In the genomic region with DNA sequence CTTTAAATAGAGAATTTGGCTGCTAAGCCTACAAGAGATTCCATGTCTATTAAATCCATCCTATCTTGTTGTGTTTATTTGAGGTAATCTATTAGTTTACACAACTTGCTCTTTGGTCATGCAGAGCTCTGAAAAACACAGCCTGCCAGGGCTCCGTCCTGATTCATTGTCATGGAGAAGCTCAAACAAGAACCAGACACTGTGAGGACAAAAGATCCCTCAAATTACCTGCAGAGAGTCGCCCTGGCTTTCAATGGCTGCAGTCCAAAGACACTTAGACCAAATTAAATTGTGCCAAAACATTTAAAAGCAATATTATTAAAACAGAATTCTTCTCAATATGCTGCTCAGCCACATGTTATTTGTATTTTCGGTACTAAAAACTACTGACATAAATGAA, we compare ENCODE assay signal across 16 cellular contexts.
DNase-seq lines count a peak whose midpoint lies in the region; ATAC-seq, FAIRE-seq and TF ChIP-seq lines count a peak whose summit lies in the region.
"Had no signal": no experiment of that assay in that cellular context is flagged by ENCODE, and none has a peak within 500 bp of the region (broad histone marks: within the 10 kb centered on the region; RNA-seq: fewer than 3 reads in every experiment).

No MANE protein-coding gene starts in this region.

- H3K79me2 ChIP-seq in H1 (ENCODE audit: control insufficient read depth in 1 of 2, insufficient read depth in 2 of 2, low read length in 2 of 2) (no peaks in the 10 kb centered on the region), HepG2 (ENCODE audit: insufficient read depth, low read length) (no peaks in the 10 kb centered on the region)

- TF ChIP-seq EP300 in H1 (IDR thresholded peaks at IDR 0.05; ENCODE audit: borderline replicate concordance in 1 of 2, low read depth in 2 of 2, low read length in 2 of 2) = peak in 1 of 2 experiments; percentile 47; a peak in 1 of 3 replicates
- TF ChIP-seq EP300 in HepG2 (IDR thresholded peaks at IDR 0.05; ENCODE audit: low read depth in 2 of 2, low read length in 2 of 2) = no peak
- no peak for TF ChIP-seq EP300 in HepG2 (CRISPR knock-in tag; IDR thresholded peaks at IDR 0.05; ENCODE audit: borderline replicate concordance)

- no peaks in the 10 kb centered on the region for H4K20me1 ChIP-seq in H1 (replicated peaks in 1 of 2; ENCODE audit: control insufficient read depth in 1 of 2, insufficient read depth in 2 of 2, low read length in 2 of 2)
- no peaks in the 10 kb centered on the region for H4K20me1 ChIP-seq in HepG2 (ENCODE audit: insufficient read depth, low read length)

- H2BK12ac ChIP-seq in H1 (ENCODE audit: low read depth, low read length) = no peak overlapping the region

- 6% methylated on average over 3 of the region's 3 CpGs; no CpG with 5 or more reads in 1 of the 2 experiments for WGBS in H1 (ENCODE audit: extremely low coverage in 1 of 2, insufficient coverage in 1 of 2, insufficient read length in 1 of 2, insufficient replicate concordance in 2 of 2, low coverage in 1 of 2, low lambda C conversion rate in 2 of 2, missing lambda C conversion rate in 1 of 2), 2 experiments
- 0% methylated on average over 3 of the region's 3 CpGs for WGBS in HepG2 (ENCODE audit: low lambda C conversion rate)

- H3K56ac ChIP-seq in H1 (replicated peaks; ENCODE audit: insufficient read length, low read depth, low read length) = no peak overlapping the region

- in situ Hi-C loops in HepG2 (cut with HindIII; ENCODE audit: extremely low pct_ligation_motif_present, low pct_unique_long_range_greater_than_20kb) = no loop called here

- no peak overlapping the region for H4K5ac ChIP-seq in H1 (ENCODE audit: insufficient read length, low read depth, low read length)

- H3K9me3 Mint-ChIP-seq in HFFc6 = no peaks in the 10 kb centered on the region
- H3K9me3 Mint-ChIP-seq: activated CD4-positive, alpha-beta T cell treated with anti-CD3 and anti-CD28 coated beads, Interleukin-2, amount 10 ng/mL, durations not matched to agents 24 days and 14 days; memory B cell had no signal

- CTCF ChIA-PET in H1 (lab: Charles Lee; ENCODE audit: partially characterized antibody) = no interaction called here
- CTCF ChIA-PET in HepG2 (lab: Yijun Ruan, JAX; ENCODE audit: low intra/inter-chr PET ratio, low total read pairs) = no interaction called here

- H3K4me3 ChIP-seq in H1 (ENCODE audit: extremely low read depth in 1 of 4, insufficient read depth in 2 of 4, low read depth in 3 of 4, low read length in 4 of 4) = peak overlapping the region in 1 of 4 experiments; percentile 37; a peak in 1 of 8 replicates
- no peak overlapping the region for H3K4me3 ChIP-seq in HepG2 (replicated peaks in 1 of 3; ENCODE audit: insufficient read depth in 1 of 3, low read depth in 2 of 3, low read length in 3 of 3)

- H2AFZ ChIP-seq in H1 (ENCODE audit: low read length) (no peak overlapping the region), HepG2 (ENCODE audit: low read length) (no peak overlapping the region)

- H3K9ac ChIP-seq in H1 (replicated peaks in 1 of 4; ENCODE audit: extremely low read depth in 1 of 4, low read depth in 3 of 4, low read length in 3 of 4) (no peak overlapping the region), HepG2 (ENCODE audit: insufficient read depth, low read depth, low read length) (no peak overlapping the region)

- H3K4ac ChIP-seq in H1 (replicated peaks; ENCODE audit: insufficient read length, low read depth, low read length) = no peak overlapping the region

- FAIRE-seq in H1 (lab: Jason Lieb, UNC) (peak; percentile 97), HepG2 (lab: Jason Lieb, UNC) (no peak), D721Med (lab: Jason Lieb, UNC) (no peak)

- H3K27me3 ChIP-seq in H1 (replicated peaks in 1 of 4; ENCODE audit: control insufficient read depth in 3 of 4, extremely low read depth in 1 of 4, insufficient read depth in 3 of 4, low read length in 3 of 4) (no peaks in the 10 kb centered on the region), HepG2 (ENCODE audit: control insufficient read depth in 1 of 2, insufficient read depth in 2 of 2, low read length in 2 of 2) (no peaks in the 10 kb centered on the region; a peak in 1 of 5 replicates)

- H3K36me3 ChIP-seq in H1 (ENCODE audit: control insufficient read depth in 2 of 4, insufficient read depth in 4 of 4, low read length in 3 of 4) = no peaks in the 10 kb centered on the region
- no peaks in the 10 kb centered on the region for H3K36me3 ChIP-seq in HepG2 (replicated peaks in 1 of 2; ENCODE audit: control insufficient read depth in 1 of 2, insufficient read depth in 2 of 2, low read length in 2 of 2)

- no peak for TF ChIP-seq POLR2A in H1 (IDR thresholded peaks at IDR 0.05; ENCODE audit: control extremely low read depth in 1 of 2, low read depth in 2 of 2, low read length in 2 of 2)
- TF ChIP-seq POLR2A in HepG2 (IDR thresholded peaks at IDR 0.05; ENCODE audit: insufficient read depth in 1 of 2, low read depth in 2 of 2, low read length in 2 of 2) = no peak

- H3K23ac ChIP-seq in H1 (ENCODE audit: insufficient read length) = no peak overlapping the region

- no peak overlapping the region for H4K91ac ChIP-seq in H1 (replicated peaks; ENCODE audit: insufficient read length, low read length)

- POLR2A ChIA-PET in H1 (lab: Charles Lee; ENCODE audit: partially characterized antibody) (no interaction called here), HepG2 (lab: Yijun Ruan, JAX) (no interaction called here)

- H3K18ac ChIP-seq in H1 (ENCODE audit: extremely low read depth, low read length) = no peak overlapping the region

- TF ChIP-seq RAD21 in H1 (IDR thresholded peaks at IDR 0.05 in 1 of 2, conservative IDR thresholded peaks at IDR 0.05 in 1 of 2; ENCODE audit: low read depth in 2 of 2, low read length in 2 of 2) (no peak), HepG2 (CRISPR knock-in tag; IDR thresholded peaks at IDR 0.05) (no peak)

- H3K4me2 ChIP-seq in H1 (ENCODE audit: insufficient read depth in 1 of 2, low read depth in 2 of 2, low read length in 2 of 2) = peak overlapping the region; percentile 4 to 48; a peak in 3 of 4 replicates
- H3K4me2 ChIP-seq in HepG2 (ENCODE audit: low read depth, low read length) = no peak overlapping the region

- H3K27ac ChIP-seq in H1 (ENCODE audit: low read depth, low read length) (no peak overlapping the region), HepG2 (ENCODE audit: extremely low read length, insufficient read depth, low read length) (no peak overlapping the region)
- H3K27ac ChIP-seq: C4-2B had no signal

- H3K4me1 Mint-ChIP-seq in HFFc6 (ENCODE audit: low read depth) = peaks cover 34% of the 10 kb centered on the region
- H3K4me1 Mint-ChIP-seq: activated CD4-positive, alpha-beta T cell treated with anti-CD3 and anti-CD28 coated beads, Interleukin-2, amount 10 ng/mL, durations not matched to agents 24 days and 14 days; memory B cell had no signal

- H3K36me3 Mint-ChIP-seq in HFFc6 (ENCODE audit: low read depth) = no peaks in the 10 kb centered on the region
- H3K36me3 Mint-ChIP-seq: memory B cell had no signal

- DNase-seq in HFFc6 (no peak), NCI-H446 (lab: John Stamatoyannopoulos, UW) (peak; percentile 34 to 48), H1 (ENCODE audit: low read depth in 1 of 2, low spot score in 2 of 2) (peak in 1 of 2 experiments; percentile 68), HepG2 (ENCODE audit: low spot score) (peak; percentile 2), SW480 (ENCODE audit: low spot score) (no peak), D721Med (ENCODE audit: insufficient read length, low spot score) (no peak), retina (no peak)
- DNase-seq: activated CD4-positive, alpha-beta T cell treated with anti-CD3 and anti-CD28 coated beads, Interleukin-2, amount 10 ng/mL, durations not matched to agents 24 days and 14 days; effector CD4-positive, alpha-beta T cell; MV-4-11; occipital lobe; T-helper 1 cell had no signal

- no peak overlapping the region for H3K4me3 Mint-ChIP-seq in HFFc6
- H3K4me3 Mint-ChIP-seq: activated CD4-positive, alpha-beta T cell treated with anti-CD3 and anti-CD28 coated beads, Interleukin-2, amount 10 ng/mL, durations not matched to agents 24 days and 14 days; activated T-helper 1 cell treated with anti-CD3 and anti-CD28 coated beads, Interleukin-12 subunit alpha, Interleukin-12 subunit beta, Interleukin-2, Interleukin-4 antibody, amounts not matched to agents 30 ng/mL and 10 ng/mL and 1 ng/mL, durations not matched to agents 14 hours and 24 hours and 36 hours; memory B cell had no signal

- H2AK5ac ChIP-seq in H1 (ENCODE audit: low read depth, low read length) = no peak overlapping the region

- no peak overlapping the region for H3K14ac ChIP-seq in H1 (ENCODE audit: insufficient read length)

- H3K79me1 ChIP-seq in H1 (ENCODE audit: low read depth, low read length) = no peaks in the 10 kb centered on the region

- H3K9me3 ChIP-seq in H1 (ENCODE audit: insufficient read depth in 2 of 2, low read depth in 1 of 2, low read length in 1 of 2) (no peaks in the 10 kb centered on the region), HepG2 (ENCODE audit: low read length) (no peaks in the 10 kb centered on the region)

- H2BK15ac ChIP-seq in H1 (ENCODE audit: low read length) = no peak overlapping the region

- intact Hi-C loops in HepG2 (cut with micrococcal nuclease; ENCODE audit: unreplicated experiment) = no loop called here

- H2BK20ac ChIP-seq in H1 (ENCODE audit: low read length) = no peak overlapping the region

- no peak overlapping the region for H2BK5ac ChIP-seq in H1 (ENCODE audit: low read depth, low read length)

- no peak overlapping the region for H4K8ac ChIP-seq in H1 (ENCODE audit: extremely low read depth, insufficient read depth, low read length)

- H3K23me2 ChIP-seq in H1 (ENCODE audit: low read depth, low read length) = no peaks in the 10 kb centered on the region

- no TSS peak for BruUV-seq in HepG2 (replicated peaks; lab: Mats Ljungman, UMichigan)

- H2BK120ac ChIP-seq in H1 (replicated peaks; ENCODE audit: low read depth, low read length) = no peak overlapping the region

- no peak for TF ChIP-seq CTCF in HFFc6 (IDR thresholded peaks at IDR 0.05)
- no peak for TF ChIP-seq CTCF in H1 (IDR thresholded peaks at IDR 0.05; ENCODE audit: control extremely low read depth in 1 of 3, insufficient read depth in 1 of 3, low read depth in 1 of 3, low read length in 3 of 3)
- no peak for TF ChIP-seq CTCF in HepG2 (CRISPR knock-in tag; IDR thresholded peaks at IDR 0.05)
- TF ChIP-seq CTCF in D721Med (IDR thresholded peaks at IDR 0.05; ENCODE audit: insufficient read depth, missing control alignments) = no peak

- peak; percentile 83 for ATAC-seq in HepG2
- ATAC-seq in GM18517 (IDR thresholded peaks at IDR 0.05; ENCODE audit: unreplicated experiment) = no peak

- H3K27ac Mint-ChIP-seq in HFFc6 = peak overlapping the region; percentile 77; the same call in 1 of the 2 replicates
- H3K27ac Mint-ChIP-seq: activated CD4-positive, alpha-beta T cell treated with anti-CD3 and anti-CD28 coated beads, Interleukin-2, amount 10 ng/mL, durations not matched to agents 24 days and 14 days; activated T-helper 1 cell treated with anti-CD3 and anti-CD28 coated beads, Interleukin-12 subunit alpha, Interleukin-12 subunit beta, Interleukin-2, Interleukin-4 antibody, amounts not matched to agents 30 ng/mL and 10 ng/mL and 1 ng/mL, durations not matched to agents 14 hours and 24 hours and 36 hours; memory B cell had no signal

- H3K4me1 ChIP-seq in H1 (replicated peaks in 1 of 4; ENCODE audit: control insufficient read depth in 3 of 4, insufficient read depth in 4 of 4, low read length in 3 of 4) (peaks cover 0 to 15% (median 6%) of the 10 kb centered on the region in 4 experiments; a peak in 2 of 7 replicates), HepG2 (ENCODE audit: insufficient read depth, low read length) (no peaks in the 10 kb centered on the region)

- H3K27me3 Mint-ChIP-seq in HFFc6 (ENCODE audit: insufficient read depth) = no peaks in the 10 kb centered on the region
- H3K27me3 Mint-ChIP-seq: activated CD4-positive, alpha-beta T cell treated with anti-CD3 and anti-CD28 coated beads, Interleukin-2, amount 10 ng/mL, durations not matched to agents 24 days and 14 days; memory B cell had no signal

Comparison
In these comparisons a context has a peak if more than half of its experiments do, and no peak if none do; other contexts are left out.
1. DNase-seq: peak in NCI-H446 (2 of 2) and HepG2 (single experiment); none in HFFc6 (single experiment), SW480 (single experiment), D721Med (single experiment) and retina (single experiment).